19 cellular contexts compared by ENCODE assay signal in the genomic region with DNA sequence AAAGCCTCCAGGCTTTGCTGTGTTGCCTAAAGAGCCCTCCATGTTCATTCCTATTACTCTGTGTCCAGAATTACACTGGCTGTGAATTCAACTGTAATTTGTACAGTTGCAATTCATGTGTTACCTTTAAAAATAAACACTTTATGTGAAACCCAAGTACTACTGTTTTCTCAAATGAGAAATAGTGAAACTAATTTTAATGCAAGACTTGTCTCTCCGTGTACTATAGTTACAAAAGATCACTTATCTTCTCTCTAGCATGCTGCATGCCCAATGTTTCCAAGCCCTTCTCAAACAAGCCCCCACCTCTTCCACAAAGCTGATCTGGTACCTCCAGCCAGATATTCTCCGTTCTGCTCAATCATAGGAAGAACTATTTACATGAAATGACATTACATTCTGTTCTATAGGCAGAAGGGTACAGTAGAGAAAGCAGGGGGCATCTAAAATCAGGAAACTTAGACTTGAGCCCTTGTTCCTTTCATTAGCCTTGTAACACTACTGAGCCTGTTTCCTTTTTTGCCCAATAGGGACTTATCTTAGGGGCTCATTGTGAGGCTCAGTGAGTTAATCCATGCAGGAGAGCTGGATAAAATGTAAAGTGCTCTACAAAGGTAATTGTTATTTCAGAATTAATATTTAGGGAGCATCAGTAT. TPM values are rescaled to one million over a fixed set of nuclear protein-coding genes. Genes with fewer than 3 reads are reported as not detected.
A peak's percentile ranks its signal among the peaks of the same experiment; 100 is the strongest.
DNase-seq lines count a peak whose midpoint lies in the region; ATAC-seq lines count a peak whose summit lies in the region.
"Had no signal": no experiment of that assay in that cellular context is flagged by ENCODE, and none has a peak within 500 bp of the region (broad histone marks: within the 10 kb centered on the region; RNA-seq: fewer than 3 reads in every experiment).

No MANE protein-coding gene starts in this region.

- no peak for DNase-seq in activated T-cell treated with anti-CD3 and anti-CD28 coated beads, Interleukin-2, amount 50 U/mL, for 72 hours
- DNase-seq in inferior parietal cortex (ENCODE audit: extremely low spot score) = no peak
- no peak for DNase-seq in activated naive CD4-positive, alpha-beta T cell treated with Interleukin-2 at 50 U/mL for 16 hours
- no peak for DNase-seq in caudate nucleus (lab: John Stamatoyannopoulos, UW)
- DNase-seq: activated CD4-positive, CD25-positive, alpha-beta regulatory T cell treated with anti-CD3 and anti-CD28 coated beads, Interleukin-2, amount 50 U/mL, for 72 hours; DMS79; lower lobe of right lung; NCI-H1105; Right ventricle myocardium superior had no signal

- ATAC-seq in GM18498 (IDR thresholded peaks at IDR 0.05; ENCODE audit: unreplicated experiment) = peak; percentile 63
- peak; percentile 69 for ATAC-seq in GM19455 (IDR thresholded peaks at IDR 0.05; ENCODE audit: unreplicated experiment)
- peak; percentile 73 for ATAC-seq in HG02852 (IDR thresholded peaks at IDR 0.05; ENCODE audit: unreplicated experiment)
- ATAC-seq in HG03469 (IDR thresholded peaks at IDR 0.05; ENCODE audit: unreplicated experiment) = peak; percentile 49
- no peak for ATAC-seq in activated T-cell treated with anti-CD3 and anti-CD28 coated beads, Interleukin-2, amount 50 U/mL, for 72 hours (replicated peaks in 1 of 2)
- ATAC-seq: A549; HCT116; lower lobe of right lung; natural killer cell treated with Interleukin-12 subunit alpha and Interleukin-12 subunit beta and Interleukin-15 and Interleukin-18, amount 100 ng/mL, for 72 hours had no signal

- peaks cover 34% of the 10 kb centered on the region for H3K27me3 Mint-ChIP-seq in activated T-cell treated with anti-CD3 and anti-CD28 coated beads, Interleukin-2, amount 50 U/mL, for 72 hours (ENCODE audit: low read depth)

- H3K36me3 Mint-ChIP-seq in activated T-cell treated with anti-CD3 and anti-CD28 coated beads, Interleukin-2, amount 50 U/mL, for 72 hours (ENCODE audit: insufficient read depth in 2 of 2) = no peaks in the 10 kb centered on the region
- H3K36me3 Mint-ChIP-seq: natural killer cell treated with Interleukin-12 subunit alpha and Interleukin-12 subunit beta and Interleukin-15 and Interleukin-18, amount 100 ng/mL, for 72 hours had no signal

- H3K4me3 Mint-ChIP-seq in activated T-cell treated with anti-CD3 and anti-CD28 coated beads, Interleukin-2, amount 50 U/mL, for 72 hours = no peak overlapping the region
- H3K4me3 Mint-ChIP-seq: natural killer cell treated with Interleukin-12 subunit alpha and Interleukin-12 subunit beta and Interleukin-15 and Interleukin-18, amount 100 ng/mL, for 72 hours; stimulated activated naive CD8-positive, alpha-beta T cell treated with anti-CD3 and anti-CD28 coated beads, Interleukin-15, Interleukin-2, amounts not matched to agents 100 ng/mL and 50 ng/mL, for 24 hours had no signal

- no peaks in the 10 kb centered on the region for H3K9me3 Mint-ChIP-seq in activated T-cell treated with anti-CD3 and anti-CD28 coated beads, Interleukin-2, amount 50 U/mL, for 72 hours
- H3K9me3 Mint-ChIP-seq: stimulated activated naive CD8-positive, alpha-beta T cell treated with anti-CD3 and anti-CD28 coated beads, Interleukin-15, Interleukin-2, amounts not matched to agents 100 ng/mL and 50 ng/mL, for 24 hours had no signal

- no peak overlapping the region for H3K27ac ChIP-seq in caudate nucleus (ENCODE audit: low read depth, low read length)
- H3K27ac ChIP-seq: A549, lower lobe of right lung had no signal

- no peak overlapping the region for H3K27ac Mint-ChIP-seq in activated T-cell treated with anti-CD3 and anti-CD28 coated beads, Interleukin-2, amount 50 U/mL, for 72 hours
- H3K27ac Mint-ChIP-seq: natural killer cell treated with Interleukin-12 subunit alpha and Interleukin-12 subunit beta and Interleukin-15 and Interleukin-18, amount 100 ng/mL, for 72 hours; stimulated activated naive CD8-positive, alpha-beta T cell treated with anti-CD3 and anti-CD28 coated beads, Interleukin-15, Interleukin-2, amounts not matched to agents 100 ng/mL and 50 ng/mL, for 24 hours had no signal

- H3K4me1 Mint-ChIP-seq in activated T-cell treated with anti-CD3 and anti-CD28 coated beads, Interleukin-2, amount 50 U/mL, for 72 hours (ENCODE audit: low read depth) = peaks cover 8% of the 10 kb centered on the region

RNA-seq across cellular contexts. Expression of gene COL9A1, which starts 12.3 kb away (rescaled TPM):
- total RNA-seq in activated T-cell treated with anti-CD3 and anti-CD28 coated beads, Interleukin-2, amount 50 U/mL, for 72 hours = not detected
- total RNA-seq: epithelial cell of proximal tubule; lower lobe of right lung; natural killer cell treated with Interleukin-12 subunit alpha and Interleukin-12 subunit beta and Interleukin-15 and Interleukin-18, amount 100 ng/mL, for 72 hours; T-helper 2 cell treated with Interferon-gamma antibody and Interleukin-4, amounts not matched to agents 100 ng/mL and 5 ng/mL, for 36 hours had no signal

Comparison
In these comparisons a context has a peak if more than half of its experiments do, and no peak if none do; other contexts are left out.
1. ATAC-seq: peak in GM18498 (single experiment), GM19455 (single experiment), HG02852 (single experiment) and HG03469 (single experiment); none in activated T-cell treated with anti-CD3 and anti-CD28 coated beads, Interleukin-2, amount 50 U/mL, for 72 hours (0 of 2).